Comparison of ENCODE assay signal across 25 cellular contexts in the genomic region with DNA sequence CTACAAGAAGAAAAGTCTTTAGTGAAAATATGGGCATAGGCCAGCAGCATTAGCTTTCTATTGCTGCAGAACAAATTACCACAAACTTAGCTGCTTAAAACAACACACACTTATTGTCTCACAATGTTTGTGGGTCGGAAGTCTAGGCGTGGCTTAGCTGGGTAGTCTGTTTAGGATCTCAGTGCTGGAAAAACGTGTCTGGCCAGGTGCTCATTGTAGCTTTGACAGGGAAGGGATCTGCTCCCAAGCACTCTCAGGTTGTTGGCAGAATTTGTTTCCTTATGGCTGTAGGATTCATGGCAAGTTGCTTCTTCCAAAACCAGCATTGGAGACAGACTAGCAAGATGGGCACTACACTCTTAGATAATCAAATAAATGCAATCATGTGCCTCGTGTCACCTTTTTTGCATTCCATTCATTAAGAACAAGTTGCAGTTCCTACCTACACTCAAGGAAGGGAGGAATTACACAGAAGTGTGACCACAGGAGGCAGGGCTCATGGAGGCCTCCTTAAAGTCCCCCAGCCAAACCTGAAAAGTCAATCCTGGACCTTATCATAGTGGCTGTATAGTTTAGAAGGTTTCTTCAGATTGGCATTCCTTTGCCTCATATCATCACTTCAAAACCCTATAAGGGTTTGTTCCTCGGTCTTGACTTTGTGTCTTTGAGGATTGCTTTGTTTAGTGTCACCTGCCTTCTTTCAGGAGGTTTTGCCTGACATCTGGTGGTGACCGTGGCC. TPM values are rescaled to one million over a fixed set of nuclear protein-coding genes. Genes with fewer than 3 reads are reported as not detected.
A peak's percentile ranks its signal among the peaks of the same experiment; 100 is the strongest.
DNase-seq lines count a peak whose midpoint lies in the region; ATAC-seq and TF ChIP-seq lines count a peak whose summit lies in the region.
"Had no signal": no experiment of that assay in that cellular context is flagged by ENCODE, and none has a peak within 500 bp of the region (broad histone marks: within the 10 kb centered on the region; RNA-seq: fewer than 3 reads in every experiment).

No MANE protein-coding gene starts in this region.

- H3K27ac ChIP-seq in VCaP (peak overlapping the region; percentile 66), suprapubic skin (peak overlapping the region; percentile 5)
- H3K27ac ChIP-seq: coronary artery, HL-60, psoas muscle, SJSA1, upper lobe of right lung had no signal

- ATAC-seq in left colon (peak; percentile 84), GM19035 (IDR thresholded peaks at IDR 0.05; ENCODE audit: unreplicated experiment) (no peak)
- ATAC-seq: activated T-cell treated with anti-CD3 and anti-CD28 coated beads, Interleukin-2, amount 50 U/mL, for 72 hours; GM12878; HCT116; psoas muscle; T-cell; upper lobe of right lung had no signal

- TF ChIP-seq CTCF in VCaP (conservative IDR thresholded peaks at IDR 0.05) (no peak), suprapubic skin (IDR thresholded peaks at IDR 0.05) (no peak)

- WGBS in suprapubic skin = 65% methylated on average over 6 of the region's 6 CpGs

- no peaks in the 10 kb centered on the region for H3K27me3 ChIP-seq in suprapubic skin
- H3K27me3 ChIP-seq: SJSA1, upper lobe of right lung had no signal

- H3K4me3 ChIP-seq in suprapubic skin = no peak overlapping the region
- H3K4me3 ChIP-seq: coronary artery, GM12878, psoas muscle, SJSA1, upper lobe of right lung had no signal

- no peak for TF ChIP-seq POLR2A in suprapubic skin (IDR thresholded peaks at IDR 0.05)

- H3K4me1 ChIP-seq in suprapubic skin = no peaks in the 10 kb centered on the region
- H3K4me1 ChIP-seq: psoas muscle, SJSA1, upper lobe of right lung had no signal

- peaks cover 31% of the 10 kb centered on the region for H3K36me3 ChIP-seq in suprapubic skin

- no peaks in the 10 kb centered on the region for H3K9me3 ChIP-seq in suprapubic skin
- H3K9me3 ChIP-seq: psoas muscle, SJSA1, upper lobe of right lung had no signal

- intact Hi-C loops in left colon (cut with DNase I, micrococcal nuclease) = no loop called here

- TF ChIP-seq EP300 in suprapubic skin (IDR thresholded peaks at IDR 0.05) = no peak

- peak; percentile 5 for DNase-seq in NCI-H748 (lab: John Stamatoyannopoulos, UW; ENCODE audit: unreplicated experiment)
- no peak for DNase-seq in NCI-H748 treated with DMSO at 0.1 percent for 48 hours (lab: John Stamatoyannopoulos, UW)
- DNase-seq in left colon = no peak
- DNase-seq in suprapubic skin (ENCODE audit: low spot score in 2 of 2) = no peak
- no peak for DNase-seq in DMS 273 (lab: John Stamatoyannopoulos, UW; ENCODE audit: unreplicated experiment)
- DNase-seq in activated naive CD4-positive, alpha-beta T cell treated with Interleukin-2 at 50 U/mL for 16 hours = no peak
- DNase-seq: activated CD4-positive, alpha-beta T cell treated with anti-CD3 and anti-CD28 coated beads for 48 hours; activated naive CD4-positive, alpha-beta T cell treated with anti-CD3 and anti-CD28 coated beads for 36 hours; activated T-cell treated with anti-CD3 and anti-CD28 coated beads, Interleukin-2, amount 50 U/mL, for 72 hours; AML-193; amniotic stem cell; CD8-positive, alpha-beta memory T cell; DMS79; mammary epithelial cell; NCI-H510A; psoas muscle; T-cell; upper lobe of right lung had no signal

RNA-seq across cellular contexts. Expression of gene MRPL30, which starts 17.3 kb away (rescaled TPM):
- total RNA-seq in left colon (10 to 100 TPM; 22.3 to 23.5 TPM), suprapubic skin (10 to 100 TPM; 19.4 to 32.3 (median 28.1) TPM)

RNA-seq across cellular contexts. Expression of gene MITD1, which starts 17.4 kb away (rescaled TPM):
- total RNA-seq in left colon = 10 to 100 TPM; 18.2 to 19.4 TPM
- 10 to 100 TPM; 20.0 to 59.5 (median 27.9) TPM for total RNA-seq in suprapubic skin

RNA-seq across cellular contexts. Expression of gene LIPT1, which starts 43.5 kb away (rescaled TPM):
- total RNA-seq in left colon (1 to 10 TPM; 5.6 to 6.1 TPM), suprapubic skin (1 to 10 TPM; 4.0 to 6.9 (median 5.0) TPM)

RNA-seq across cellular contexts. Expression of gene TSGA10, which starts 43.5 kb away (rescaled TPM):
- total RNA-seq in left colon (10 to 100 TPM in 1 of 2 donors, 1 to 10 TPM in 1; 9.1 to 10.1 TPM), suprapubic skin (10 to 100 TPM in 1 of 4 donors, 1 to 10 TPM in 3; 7.5 to 13.4 (median 8.1) TPM)

RNA-seq across cellular contexts. Expression of gene C2orf15, which starts 56.8 kb away (rescaled TPM):
- total RNA-seq in left colon (1 to 10 TPM; 3.3 to 3.5 TPM), suprapubic skin (1 to 10 TPM in 3 of 4 donors, under 1 TPM in 1; 0.72 to 4.6 (median 2.6) TPM)
- total RNA-seq: psoas muscle, SJSA1 had no signal
